In the genomic region with DNA sequence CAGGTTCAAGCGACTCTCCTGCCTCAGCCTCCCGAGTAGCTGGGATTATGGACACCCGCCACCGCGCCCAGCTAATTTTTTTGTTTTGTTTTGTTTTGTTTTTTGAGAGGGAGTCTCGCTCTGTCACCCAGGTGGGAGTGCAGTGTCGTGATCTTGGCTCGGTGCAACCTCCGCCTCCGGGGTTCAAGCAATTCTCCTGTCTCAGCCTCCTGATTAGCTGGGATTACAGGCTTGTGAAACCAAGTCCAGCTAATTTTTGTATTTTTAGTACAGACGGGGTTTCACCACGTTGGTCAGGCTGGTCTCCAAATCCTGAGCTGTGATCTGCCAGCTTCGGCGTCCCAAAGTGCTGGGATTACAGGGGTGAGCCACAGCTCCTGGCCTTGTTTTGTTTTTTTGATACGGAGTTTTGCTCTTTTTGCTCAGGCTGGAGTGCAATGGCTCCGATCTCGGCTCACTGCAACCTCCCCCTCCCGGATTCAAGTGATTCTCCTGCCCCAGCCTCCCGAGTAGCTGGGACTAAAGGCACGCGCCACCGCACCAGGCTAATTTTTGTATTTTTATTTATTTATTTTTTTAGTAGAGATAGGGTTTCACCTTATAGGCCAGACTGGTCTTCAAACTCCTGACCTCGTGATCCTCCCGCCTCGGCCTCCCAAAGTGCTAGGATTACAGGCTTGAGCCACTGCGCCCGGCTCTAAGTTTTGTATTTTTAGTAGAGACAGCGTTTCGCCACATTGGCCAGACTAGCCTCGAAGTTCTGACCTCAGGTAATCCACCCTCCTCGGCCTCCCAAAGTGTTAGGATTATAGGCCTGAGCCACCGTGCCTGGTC, we compare ENCODE assay signal across 8 cellular contexts. TPM values are rescaled to one million over a fixed set of nuclear protein-coding genes. Genes with fewer than 3 reads are reported as not detected.
A peak's percentile ranks its signal among the peaks of the same experiment; 100 is the strongest.
DNase-seq lines count a peak whose midpoint lies in the region; ATAC-seq, FAIRE-seq and TF ChIP-seq lines count a peak whose summit lies in the region.
"Not testable (repeated sequence)": the region's sequence is repeated elsewhere in the genome, so short reads cannot be mapped to it uniquely, and the experiment has no call there.

No MANE protein-coding gene starts in this region.

- H3K27me3 Mint-ChIP-seq in T-helper 17 cell; astrocyte (ENCODE audit: low read depth, unreplicated experiment); osteocyte (ENCODE audit: unreplicated experiment): not testable (repeated sequence)

- not testable (repeated sequence) for TF ChIP-seq CTCF in C4-2B (conservative IDR thresholded peaks at IDR 0.05); astrocyte (IDR thresholded peaks at IDR 0.05; ENCODE audit: insufficient read depth, low read depth, low read length); esophagus muscularis mucosa (IDR thresholded peaks at IDR 0.05); HepG2 (CRISPR knock-in tag; IDR thresholded peaks at IDR 0.05); osteocyte (IDR thresholded peaks at IDR 0.05); suprapubic skin (IDR thresholded peaks at IDR 0.05)

- H3K4me3 Mint-ChIP-seq in T-helper 17 cell (peak overlapping the region; percentile 31), osteocyte (ENCODE audit: unreplicated experiment) (peak overlapping the region; percentile 45)
- not testable (repeated sequence) for H3K4me3 Mint-ChIP-seq in astrocyte (ENCODE audit: unreplicated experiment)

- H3K9ac ChIP-seq in HUES6 (ENCODE audit: low read length); astrocyte (ENCODE audit: low read length): not testable (repeated sequence)
- H3K9ac ChIP-seq in HepG2 (ENCODE audit: insufficient read depth, low read depth, low read length) = peak overlapping the region; percentile 79

- not testable (repeated sequence) for H3K4me1 Mint-ChIP-seq in T-helper 17 cell; astrocyte (ENCODE audit: low read depth, unreplicated experiment)
- peaks cover 11% of the 10 kb centered on the region for H3K4me1 Mint-ChIP-seq in osteocyte (ENCODE audit: unreplicated experiment)

- H4K20me1 ChIP-seq in astrocyte (ENCODE audit: insufficient read depth, low read length) (peaks cover 15% of the 10 kb centered on the region), HepG2 (ENCODE audit: insufficient read depth, low read length) (peaks cover 12% of the 10 kb centered on the region; the same call in 1 of the 2 replicates)

- BruUV-seq in HepG2 (replicated peaks; lab: Mats Ljungman, UMichigan) = not testable (repeated sequence)

- H3K36me3 Mint-ChIP-seq in T-helper 17 cell (ENCODE audit: low read depth); astrocyte (ENCODE audit: low read depth, unreplicated experiment); osteocyte (ENCODE audit: unreplicated experiment): not testable (repeated sequence)

- not testable (repeated sequence) for H3K9me3 Mint-ChIP-seq in astrocyte (ENCODE audit: unreplicated experiment); osteocyte (ENCODE audit: unreplicated experiment)

- peak overlapping the region; percentile 66 for H3K27ac Mint-ChIP-seq in T-helper 17 cell
- not testable (repeated sequence) for H3K27ac Mint-ChIP-seq in astrocyte (ENCODE audit: unreplicated experiment)
- H3K27ac Mint-ChIP-seq in osteocyte (ENCODE audit: unreplicated experiment) = peak overlapping the region; percentile 67

- DNase-seq in T-helper 17 cell; astrocyte (ENCODE audit: low read depth); esophagus muscularis mucosa (ENCODE audit: extremely low spot score); HepG2 (ENCODE audit: low spot score); osteocyte (ENCODE audit: extremely low spot score, unreplicated experiment); suprapubic skin (ENCODE audit: low spot score in 2 of 2): not testable (repeated sequence)

- not testable (repeated sequence) for TF ChIP-seq RAD21 in HepG2 (CRISPR knock-in tag; IDR thresholded peaks at IDR 0.05)

- in situ Hi-C loops in HepG2 (cut with HindIII; ENCODE audit: extremely low pct_ligation_motif_present, low pct_unique_long_range_greater_than_20kb) = not testable (repeated sequence)

- TF ChIP-seq EP300 in esophagus muscularis mucosa (IDR thresholded peaks at IDR 0.05); HepG2 (IDR thresholded peaks at IDR 0.05; ENCODE audit: low read depth in 2 of 2, low read length in 2 of 2); HepG2 (CRISPR knock-in tag; IDR thresholded peaks at IDR 0.05; ENCODE audit: borderline replicate concordance); suprapubic skin (IDR thresholded peaks at IDR 0.05): not testable (repeated sequence)

- H3K27me3 ChIP-seq in HUES6 (ENCODE audit: control insufficient read depth, insufficient read depth, low read length); astrocyte (ENCODE audit: insufficient read depth, low read length); esophagus muscularis mucosa; HepG2 (ENCODE audit: control insufficient read depth in 1 of 2, insufficient read depth in 2 of 2, low read length in 2 of 2); suprapubic skin: not testable (repeated sequence)

- peak overlapping the region; percentile 99 for H3K4me2 ChIP-seq in astrocyte (ENCODE audit: low read length)
- H3K4me2 ChIP-seq in HepG2 (ENCODE audit: low read depth, low read length) = peak overlapping the region; percentile 83

- FAIRE-seq in astrocyte (lab: Jason Lieb, UNC); HepG2 (lab: Jason Lieb, UNC): not testable (repeated sequence)

- not testable (repeated sequence) for H3K9me3 ChIP-seq in HUES6 (ENCODE audit: control insufficient read depth, insufficient read depth, low read depth, low read length); T-helper 17 cell (ENCODE audit: control insufficient read depth, low read length, poor library complexity, severe bottlenecking); astrocyte (ENCODE audit: insufficient read depth, low read depth, low read length); esophagus muscularis mucosa; HepG2 (ENCODE audit: low read length); suprapubic skin

- POLR2A ChIA-PET in HepG2 (lab: Yijun Ruan, JAX) = interaction anchor here (0.9 to 2.5 kb wide), 32 partner anchors 10 to 504 kb away, joined by 3 to 28 read pairs (median 6); a partner anchor contains a TSS

- H3K4me3 ChIP-seq in HUES6 (ENCODE audit: low read depth, low read length) = peak overlapping the region; percentile 63
- not testable (repeated sequence) for H3K4me3 ChIP-seq in astrocyte (ENCODE audit: insufficient read depth, low read depth, low read length)
- peak overlapping the region; percentile 73 to 96 (median 94) for H3K4me3 ChIP-seq in esophagus muscularis mucosa
- peak overlapping the region; percentile 65 to 79 (median 71); a peak in 5 of 6 replicates for H3K4me3 ChIP-seq in HepG2 (replicated peaks in 1 of 3; ENCODE audit: insufficient read depth in 1 of 3, low read depth in 2 of 3, low read length in 3 of 3)
- H3K4me3 ChIP-seq in suprapubic skin = peak overlapping the region; percentile 93

- CTCF ChIA-PET in HepG2 (lab: Yijun Ruan, JAX; ENCODE audit: low intra/inter-chr PET ratio, low total read pairs) = not testable (repeated sequence)

- not testable (repeated sequence) for TF ChIP-seq POLR2A in esophagus muscularis mucosa (IDR thresholded peaks at IDR 0.05; ENCODE audit: low read depth); HepG2 (IDR thresholded peaks at IDR 0.05; ENCODE audit: insufficient read depth in 1 of 2, low read depth in 2 of 2, low read length in 2 of 2); suprapubic skin (IDR thresholded peaks at IDR 0.05)

- intact Hi-C loops in esophagus muscularis mucosa (cut with DNase I) = not testable (repeated sequence)
- intact Hi-C loops in HepG2 (cut with micrococcal nuclease; ENCODE audit: unreplicated experiment) = loop anchor here (2.0 kb wide), 1 partner anchor 24 kb away; no protein-coding TSS in a partner anchor

- peak overlapping the region; percentile 78 for H3K27ac ChIP-seq in C4-2B
- not testable (repeated sequence) for H3K27ac ChIP-seq in HUES6 (ENCODE audit: low read depth, low read length); astrocyte (ENCODE audit: low read depth, low read length)
- peak overlapping the region; percentile 95 to 96 (median 96) for H3K27ac ChIP-seq in esophagus muscularis mucosa (replicated peaks in 1 of 4)
- H3K27ac ChIP-seq in HepG2 (ENCODE audit: extremely low read length, insufficient read depth, low read length) = peak overlapping the region; percentile 75
- H3K27ac ChIP-seq in suprapubic skin = peak overlapping the region; percentile 91

- H3K79me2 ChIP-seq in astrocyte (ENCODE audit: insufficient read depth, low read length) = peaks cover 13% of the 10 kb centered on the region
- peaks cover 32% of the 10 kb centered on the region for H3K79me2 ChIP-seq in HepG2 (ENCODE audit: insufficient read depth, low read length)

- ATAC-seq in T-helper 17 cell, HepG2: not testable (repeated sequence)

- H2AFZ ChIP-seq in astrocyte (ENCODE audit: low read depth, low read length); HepG2 (ENCODE audit: low read length): not testable (repeated sequence)

- H3K36me3 ChIP-seq in HUES6 (ENCODE audit: control insufficient read depth, insufficient read depth, low read length); astrocyte (ENCODE audit: insufficient read depth, low read length); esophagus muscularis mucosa; HepG2 (replicated peaks in 1 of 2; ENCODE audit: control insufficient read depth in 1 of 2, insufficient read depth in 2 of 2, low read length in 2 of 2); suprapubic skin: not testable (repeated sequence)

- H3K4me1 ChIP-seq in HUES6 (ENCODE audit: control insufficient read depth, insufficient read depth, low read length); astrocyte (ENCODE audit: insufficient read depth, low read length): not testable (repeated sequence)
- H3K4me1 ChIP-seq in esophagus muscularis mucosa (peaks cover 23 to 43% (median 29%) of the 10 kb centered on the region in 4 donors), HepG2 (ENCODE audit: insufficient read depth, low read length) (peaks cover 32% of the 10 kb centered on the region), suprapubic skin (peaks cover 23% of the 10 kb centered on the region)

- WGBS in esophagus muscularis mucosa = 92% methylated on average over 32 of the region's 32 CpGs
- 89% methylated on average over 32 of the region's 32 CpGs for WGBS in HepG2 (ENCODE audit: low lambda C conversion rate)
- WGBS in suprapubic skin = 90% methylated on average over 32 of the region's 32 CpGs

RNA-seq across cellular contexts. Expression of a gene that starts 1.0 kb away (rescaled TPM):
- total RNA-seq in T-helper 17 cell (10 to 100 TPM; 26.6 to 29.5 TPM), astrocyte (12.2 and 14.6 TPM in 2 replicates), esophagus muscularis mucosa (10 to 100 TPM; 11.3 to 17.7 (median 14.6) TPM), HepG2 (2016; rRNA removed; fragmentation: Illumina TruSeq; extraction: Trizol) (6.3 and 7.3 TPM in 2 replicates), osteocyte (19.6 and 19.9 TPM in 2 replicates), suprapubic skin (10 to 100 TPM; 20.9 to 36.7 (median 26.1) TPM)
- total RNA-seq in HepG2 (2016; cell fraction: cytosol; rRNA removed; fragmentation: Illumina TruSeq; extraction: Trizol; ENCODE audit: low read depth) = 25.1 and 25.7 TPM in 2 replicates
- total RNA-seq in HepG2 (2016; cell fraction: insoluble cytoplasmic fraction; rRNA removed; fragmentation: Illumina TruSeq; extraction: Trizol) = 6.0 and 6.8 TPM in 2 replicates
- total RNA-seq in HepG2 (2016; cell fraction: membrane; rRNA removed; fragmentation: Illumina TruSeq; extraction: Trizol) = 9.8 and 12.2 TPM in 2 replicates
- total RNA-seq in HepG2 (2016; cell fraction: nucleus; rRNA removed; fragmentation: Illumina TruSeq; extraction: Trizol) = 7.8 and 8.4 TPM in 2 replicates
- 20.8 and 21.2 TPM in 2 replicates for polyA plus RNA-seq in HepG2 (2011; rRNA removed)
- polyA plus RNA-seq in HepG2 (2011; cell fraction: cytosol; rRNA removed) = 13.2 and 14.1 TPM in 2 replicates
- 31.7 and 33.2 TPM in 2 replicates for polyA plus RNA-seq in HepG2 (2011; cell fraction: nucleus; rRNA removed)
- 10.5 and 11.1 TPM in 2 replicates for polyA plus RNA-seq in HepG2 (2012)
- 1.3 and 2.1 TPM in 2 replicates for polyA plus RNA-seq in HepG2 (2016; cell fraction: cytosol; fragmentation: Illumina TruSeq; extraction: Trizol; ENCODE audit: low read depth)
- polyA plus RNA-seq in HepG2 (2016; cell fraction: insoluble cytoplasmic fraction; fragmentation: Illumina TruSeq; extraction: Trizol; ENCODE audit: low read depth) = 8.7 and 11.6 TPM in 2 replicates
- 4.1 and 4.7 TPM in 2 replicates for polyA plus RNA-seq in HepG2 (2016; cell fraction: membrane; fragmentation: Illumina TruSeq; extraction: Trizol; ENCODE audit: low read depth)
- polyA plus RNA-seq in HepG2 (2016; cell fraction: nucleus; fragmentation: Illumina TruSeq; extraction: Trizol; ENCODE audit: insufficient read depth, low read depth) = 20.8 and 24.2 TPM in 2 replicates
- 20.8 and 48.6 TPM in 2 replicates for polyA minus RNA-seq in HepG2 (2011; rRNA and poly(A)+ RNA removed; ENCODE audit: low replicate concordance)
- 24.4 TPM in 2 replicates for polyA minus RNA-seq in HepG2 (2011; cell fraction: cytosol; rRNA and poly(A)+ RNA removed)
- polyA minus RNA-seq in HepG2 (2011; cell fraction: nucleus; rRNA and poly(A)+ RNA removed) = 17.0 and 21.1 TPM in 2 replicates

RNA-seq across cellular contexts. Expression of a gene that starts 45.3 kb away (rescaled TPM):
- total RNA-seq in T-helper 17 cell (1 to 10 TPM; 5.6 to 6.6 TPM), astrocyte (7.1 and 9.6 TPM in 2 replicates), esophagus muscularis mucosa (10 to 100 TPM; 24.1 to 51.6 (median 42.3) TPM), HepG2 (2016; rRNA removed; fragmentation: Illumina TruSeq; extraction: Trizol) (14.8 and 16.4 TPM in 2 replicates), osteocyte (28.9 and 33.8 TPM in 2 replicates), suprapubic skin (10 to 100 TPM in 3 of 4 donors, 1 to 10 TPM in 1; 8.1 to 20.0 (median 14.1) TPM)
- 21.1 and 21.6 TPM in 2 replicates for total RNA-seq in HepG2 (2016; cell fraction: cytosol; rRNA removed; fragmentation: Illumina TruSeq; extraction: Trizol; ENCODE audit: low read depth)
- total RNA-seq in HepG2 (2016; cell fraction: insoluble cytoplasmic fraction; rRNA removed; fragmentation: Illumina TruSeq; extraction: Trizol) = 13.2 and 16.1 TPM in 2 replicates
- 33.7 and 34.5 TPM in 2 replicates for total RNA-seq in HepG2 (2016; cell fraction: membrane; rRNA removed; fragmentation: Illumina TruSeq; extraction: Trizol)
- 7.4 and 8.0 TPM in 2 replicates for total RNA-seq in HepG2 (2016; cell fraction: nucleus; rRNA removed; fragmentation: Illumina TruSeq; extraction: Trizol)
- polyA plus RNA-seq in HepG2 (2011; rRNA removed) = 18.3 and 21.2 TPM in 2 replicates
- polyA plus RNA-seq in HepG2 (2011; cell fraction: cytosol; rRNA removed) = 18.9 and 24.9 TPM in 2 replicates
- polyA plus RNA-seq in HepG2 (2011; cell fraction: nucleus; rRNA removed) = 15.4 and 17.2 TPM in 2 replicates
- 9.0 and 11.0 TPM in 2 replicates for polyA plus RNA-seq in HepG2 (2012)
- polyA plus RNA-seq in HepG2 (2016; cell fraction: cytosol; fragmentation: Illumina TruSeq; extraction: Trizol; ENCODE audit: low read depth) = 26.2 and 27.1 TPM in 2 replicates
- 14.6 and 16.1 TPM in 2 replicates for polyA plus RNA-seq in HepG2 (2016; cell fraction: insoluble cytoplasmic fraction; fragmentation: Illumina TruSeq; extraction: Trizol; ENCODE audit: low read depth)
- polyA plus RNA-seq in HepG2 (2016; cell fraction: membrane; fragmentation: Illumina TruSeq; extraction: Trizol; ENCODE audit: low read depth) = 32.9 and 35.0 TPM in 2 replicates
- polyA plus RNA-seq in HepG2 (2016; cell fraction: nucleus; fragmentation: Illumina TruSeq; extraction: Trizol; ENCODE audit: insufficient read depth, low read depth) = 13.5 and 15.1 TPM in 2 replicates
- 11.3 and 23.6 TPM in 2 replicates for polyA minus RNA-seq in HepG2 (2011; rRNA and poly(A)+ RNA removed; ENCODE audit: low replicate concordance)
- polyA minus RNA-seq in HepG2 (2011; cell fraction: cytosol; rRNA and poly(A)+ RNA removed) = 10.6 and 10.7 TPM in 2 replicates
- polyA minus RNA-seq in HepG2 (2011; cell fraction: nucleus; rRNA and poly(A)+ RNA removed) = 3.6 and 4.5 TPM in 2 replicates
